ENCODE assay signal across 8 cellular contexts in genomic region chr9:123267481-123268239, GRCh38. TPM values are rescaled to one million over a fixed set of nuclear protein-coding genes. Genes with fewer than 3 reads are reported as not detected.
DNase-seq lines count a peak whose midpoint lies in the region; ATAC-seq and TF ChIP-seq lines count a peak whose summit lies in the region.

No MANE protein-coding gene starts in this region.

- peaks cover 30% of the 10 kb centered on the region for H3K4me1 Mint-ChIP-seq in progenitor cell of endocrine pancreas (ENCODE audit: low read depth)

- H3K36me3 Mint-ChIP-seq in progenitor cell of endocrine pancreas (ENCODE audit: insufficient read depth): no peaks in the 10 kb centered on the region

- H3K4me3 ChIP-seq in GM12875 (ENCODE audit: low read depth, low read length): peak overlapping the region; percentile 83
- H3K4me3 ChIP-seq in fibroblast of the aortic adventitia (ENCODE audit: low read depth, low read length): peak overlapping the region; percentile 63

- peak; percentile 57 for DNase-seq in activated CD8-positive, alpha-beta memory T cell treated with anti-CD3 and anti-CD28 coated beads for 24 hours
- DNase-seq in fibroblast of the aortic adventitia (ENCODE audit: low read depth) (no peak), progenitor cell of endocrine pancreas (ENCODE audit: low spot score, unreplicated experiment) (no peak), NCI-H187 (lab: John Stamatoyannopoulos, UW) (no peak), NCI-H345 (lab: John Stamatoyannopoulos, UW) (no peak)

- peak overlapping the region; percentile 80 for H3K27ac Mint-ChIP-seq in progenitor cell of endocrine pancreas

- peak overlapping the region; percentile 73 for H3K4me3 Mint-ChIP-seq in progenitor cell of endocrine pancreas (ENCODE audit: low read depth)

- ATAC-seq in HG03045 (IDR thresholded peaks at IDR 0.05; ENCODE audit: unreplicated experiment) (peak; percentile 12), HG03378 (IDR thresholded peaks at IDR 0.05; ENCODE audit: unreplicated experiment) (no peak)

- no peaks in the 10 kb centered on the region for H3K9me3 Mint-ChIP-seq in progenitor cell of endocrine pancreas (ENCODE audit: low read depth)

- TF ChIP-seq CTCF in GM12875 (IDR thresholded peaks at IDR 0.05; ENCODE audit: borderline replicate concordance, insufficient read depth, low read depth, low read length): no peak
- no peak for TF ChIP-seq CTCF in fibroblast of the aortic adventitia (IDR thresholded peaks at IDR 0.05; ENCODE audit: insufficient read depth, low read length)
- TF ChIP-seq CTCF in progenitor cell of endocrine pancreas (IDR thresholded peaks at IDR 0.05; ENCODE audit: unreplicated experiment): no peak

- H3K27me3 Mint-ChIP-seq in progenitor cell of endocrine pancreas: no peaks in the 10 kb centered on the region

RNA-seq across cellular contexts. Expression of gene STRBP, which starts 0.7 kb away (rescaled TPM):
- total RNA-seq in fibroblast of the aortic adventitia (ENCODE audit: low replicate concordance) (2.6 and 8.7 TPM in 2 replicates), progenitor cell of endocrine pancreas (87.3 and 101 TPM in 2 replicates)
